ENCODE assay signal across 1 cellular context in genomic region chr11:94593030-94593429, GRCh38.
TF ChIP-seq lines count a peak whose summit lies in the region.

No MANE protein-coding gene starts in this region.

TF ChIP-seq in GM12878, 131 proteins besides CTCF, POLR2A, EP300 and RAD21 (continued from another document and continues in another):
- TF ChIP-seq, protein P1, sequence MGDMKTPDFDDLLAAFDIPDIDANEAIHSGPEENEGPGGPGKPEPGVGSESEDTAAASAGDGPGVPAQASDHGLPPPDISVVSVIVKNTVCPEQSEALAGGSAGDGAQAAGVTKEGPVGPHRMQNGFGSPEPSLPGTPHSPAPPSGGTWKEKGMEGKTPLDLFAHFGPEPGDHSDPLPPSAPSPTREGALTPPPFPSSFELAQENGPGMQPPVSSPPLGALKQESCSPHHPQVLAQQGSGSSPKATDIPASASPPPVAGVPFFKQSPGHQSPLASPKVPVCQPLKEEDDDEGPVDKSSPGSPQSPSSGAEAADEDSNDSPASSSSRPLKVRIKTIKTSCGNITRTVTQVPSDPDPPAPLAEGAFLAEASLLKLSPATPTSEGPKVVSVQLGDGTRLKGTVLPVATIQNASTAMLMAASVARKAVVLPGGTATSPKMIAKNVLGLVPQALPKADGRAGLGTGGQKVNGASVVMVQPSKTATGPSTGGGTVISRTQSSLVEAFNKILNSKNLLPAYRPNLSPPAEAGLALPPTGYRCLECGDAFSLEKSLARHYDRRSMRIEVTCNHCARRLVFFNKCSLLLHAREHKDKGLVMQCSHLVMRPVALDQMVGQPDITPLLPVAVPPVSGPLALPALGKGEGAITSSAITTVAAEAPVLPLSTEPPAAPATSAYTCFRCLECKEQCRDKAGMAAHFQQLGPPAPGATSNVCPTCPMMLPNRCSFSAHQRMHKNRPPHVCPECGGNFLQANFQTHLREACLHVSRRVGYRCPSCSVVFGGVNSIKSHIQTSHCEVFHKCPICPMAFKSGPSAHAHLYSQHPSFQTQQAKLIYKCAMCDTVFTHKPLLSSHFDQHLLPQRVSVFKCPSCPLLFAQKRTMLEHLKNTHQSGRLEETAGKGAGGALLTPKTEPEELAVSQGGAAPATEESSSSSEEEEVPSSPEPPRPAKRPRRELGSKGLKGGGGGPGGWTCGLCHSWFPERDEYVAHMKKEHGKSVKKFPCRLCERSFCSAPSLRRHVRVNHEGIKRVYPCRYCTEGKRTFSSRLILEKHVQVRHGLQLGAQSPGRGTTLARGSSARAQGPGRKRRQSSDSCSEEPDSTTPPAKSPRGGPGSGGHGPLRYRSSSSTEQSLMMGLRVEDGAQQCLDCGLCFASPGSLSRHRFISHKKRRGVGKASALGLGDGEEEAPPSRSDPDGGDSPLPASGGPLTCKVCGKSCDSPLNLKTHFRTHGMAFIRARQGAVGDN (IDR thresholded peaks at IDR 0.05): no peak
- TF ChIP-seq, protein P2, sequence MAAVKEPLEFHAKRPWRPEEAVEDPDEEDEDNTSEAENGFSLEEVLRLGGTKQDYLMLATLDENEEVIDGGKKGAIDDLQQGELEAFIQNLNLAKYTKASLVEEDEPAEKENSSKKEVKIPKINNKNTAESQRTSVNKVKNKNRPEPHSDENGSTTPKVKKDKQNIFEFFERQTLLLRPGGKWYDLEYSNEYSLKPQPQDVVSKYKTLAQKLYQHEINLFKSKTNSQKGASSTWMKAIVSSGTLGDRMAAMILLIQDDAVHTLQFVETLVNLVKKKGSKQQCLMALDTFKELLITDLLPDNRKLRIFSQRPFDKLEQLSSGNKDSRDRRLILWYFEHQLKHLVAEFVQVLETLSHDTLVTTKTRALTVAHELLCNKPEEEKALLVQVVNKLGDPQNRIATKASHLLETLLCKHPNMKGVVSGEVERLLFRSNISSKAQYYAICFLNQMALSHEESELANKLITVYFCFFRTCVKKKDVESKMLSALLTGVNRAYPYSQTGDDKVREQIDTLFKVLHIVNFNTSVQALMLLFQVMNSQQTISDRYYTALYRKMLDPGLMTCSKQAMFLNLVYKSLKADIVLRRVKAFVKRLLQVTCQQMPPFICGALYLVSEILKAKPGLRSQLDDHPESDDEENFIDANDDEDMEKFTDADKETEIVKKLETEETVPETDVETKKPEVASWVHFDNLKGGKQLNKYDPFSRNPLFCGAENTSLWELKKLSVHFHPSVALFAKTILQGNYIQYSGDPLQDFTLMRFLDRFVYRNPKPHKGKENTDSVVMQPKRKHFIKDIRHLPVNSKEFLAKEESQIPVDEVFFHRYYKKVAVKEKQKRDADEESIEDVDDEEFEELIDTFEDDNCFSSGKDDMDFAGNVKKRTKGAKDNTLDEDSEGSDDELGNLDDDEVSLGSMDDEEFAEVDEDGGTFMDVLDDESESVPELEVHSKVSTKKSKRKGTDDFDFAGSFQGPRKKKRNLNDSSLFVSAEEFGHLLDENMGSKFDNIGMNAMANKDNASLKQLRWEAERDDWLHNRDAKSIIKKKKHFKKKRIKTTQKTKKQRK (IDR thresholded peaks at IDR 0.05; ENCODE audit: low read depth, low read length): no peak
- TF ChIP-seq SMAD1 (IDR thresholded peaks at IDR 0.05; ENCODE audit: low read depth, partially characterized antibody) (no peak), REST (IDR thresholded peaks at IDR 0.05; ENCODE audit: low read depth, low read length) (no peak), PKNOX1 (IDR thresholded peaks at IDR 0.05) (no peak), MTA2 (IDR thresholded peaks at IDR 0.05; ENCODE audit: low read depth) (peak; percentile 59; the same call in 1 of the 2 replicates), KLF5 (IDR thresholded peaks at IDR 0.05; ENCODE audit: partially characterized antibody) (no peak), MYC (IDR thresholded peaks at IDR 0.05; ENCODE audit: insufficient read depth, insufficient read length, insufficient replicate concordance, low read length, severe bottlenecking) (no peak), HSF1 (IDR thresholded peaks at IDR 0.05; ENCODE audit: low read depth, low read length) (no peak), HDAC6 (IDR thresholded peaks at IDR 0.05; ENCODE audit: unreplicated experiment) (no peak), JUNB (IDR thresholded peaks at IDR 0.05) (peak; percentile 73), ATF7 (IDR thresholded peaks at IDR 0.05; ENCODE audit: low read depth) (peak; percentile 86), SMC3 (IDR thresholded peaks at IDR 0.05; ENCODE audit: borderline replicate concordance, low read length) (no peak), EZH2 (IDR thresholded peaks at IDR 0.05; ENCODE audit: borderline replicate concordance, control insufficient read depth, low read depth, low read length) (no peak), JUND (IDR thresholded peaks at IDR 0.05; ENCODE audit: low read depth, low read length) (no peak), STAT3 (IDR thresholded peaks at IDR 0.05; ENCODE audit: low read depth, low read length) (no peak), CHD4 (IDR thresholded peaks at IDR 0.05) (no peak), EED (IDR thresholded peaks at IDR 0.05; ENCODE audit: low read depth) (peak; percentile 33; the same call in 1 of the 2 replicates), TAF1 (IDR thresholded peaks at IDR 0.05; ENCODE audit: borderline replicate concordance, low read depth, low read length) (no peak), SREBF2 (IDR thresholded peaks at IDR 0.05; ENCODE audit: low read length) (no peak), MYB (IDR thresholded peaks at IDR 0.05; ENCODE audit: borderline replicate concordance, low read depth, low read length) (no peak), CREM (IDR thresholded peaks at IDR 0.05; ENCODE audit: low read depth) (peak; percentile 61), MEF2A (IDR thresholded peaks at IDR 0.05; ENCODE audit: insufficient read depth, low read depth, low read length) (0 out of 2 replicates have a peak, but pooled peaks have one; percentile 10), NR2F1 (conservative IDR thresholded peaks at IDR 0.05) (no peak), SPI1 (IDR thresholded peaks at IDR 0.05; ENCODE audit: borderline replicate concordance, insufficient read depth, low read depth, low read length) (no peak), GABPA (IDR thresholded peaks at IDR 0.05; ENCODE audit: low read depth) (no peak), FOXM1 (IDR thresholded peaks at IDR 0.05; ENCODE audit: low read depth, low read length) (peak; percentile 42; the same call in 1 of the 2 replicates), TCF12 (IDR thresholded peaks at IDR 0.05; ENCODE audit: low read depth, low read length) (peak; percentile 73; the same call in 1 of the 2 replicates)
- TF ChIP-seq, protein P3, sequence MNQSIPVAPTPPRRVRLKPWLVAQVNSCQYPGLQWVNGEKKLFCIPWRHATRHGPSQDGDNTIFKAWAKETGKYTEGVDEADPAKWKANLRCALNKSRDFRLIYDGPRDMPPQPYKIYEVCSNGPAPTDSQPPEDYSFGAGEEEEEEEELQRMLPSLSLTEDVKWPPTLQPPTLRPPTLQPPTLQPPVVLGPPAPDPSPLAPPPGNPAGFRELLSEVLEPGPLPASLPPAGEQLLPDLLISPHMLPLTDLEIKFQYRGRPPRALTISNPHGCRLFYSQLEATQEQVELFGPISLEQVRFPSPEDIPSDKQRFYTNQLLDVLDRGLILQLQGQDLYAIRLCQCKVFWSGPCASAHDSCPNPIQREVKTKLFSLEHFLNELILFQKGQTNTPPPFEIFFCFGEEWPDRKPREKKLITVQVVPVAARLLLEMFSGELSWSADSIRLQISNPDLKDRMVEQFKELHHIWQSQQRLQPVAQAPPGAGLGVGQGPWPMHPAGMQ (IDR thresholded peaks at IDR 0.05; ENCODE audit: borderline replicate concordance): no peak
- TF ChIP-seq, protein P4, sequence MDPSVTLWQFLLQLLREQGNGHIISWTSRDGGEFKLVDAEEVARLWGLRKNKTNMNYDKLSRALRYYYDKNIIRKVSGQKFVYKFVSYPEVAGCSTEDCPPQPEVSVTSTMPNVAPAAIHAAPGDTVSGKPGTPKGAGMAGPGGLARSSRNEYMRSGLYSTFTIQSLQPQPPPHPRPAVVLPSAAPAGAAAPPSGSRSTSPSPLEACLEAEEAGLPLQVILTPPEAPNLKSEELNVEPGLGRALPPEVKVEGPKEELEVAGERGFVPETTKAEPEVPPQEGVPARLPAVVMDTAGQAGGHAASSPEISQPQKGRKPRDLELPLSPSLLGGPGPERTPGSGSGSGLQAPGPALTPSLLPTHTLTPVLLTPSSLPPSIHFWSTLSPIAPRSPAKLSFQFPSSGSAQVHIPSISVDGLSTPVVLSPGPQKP (IDR thresholded peaks at IDR 0.05; ENCODE audit: low read depth, low read length): no peak
- TF ChIP-seq, protein P5, sequence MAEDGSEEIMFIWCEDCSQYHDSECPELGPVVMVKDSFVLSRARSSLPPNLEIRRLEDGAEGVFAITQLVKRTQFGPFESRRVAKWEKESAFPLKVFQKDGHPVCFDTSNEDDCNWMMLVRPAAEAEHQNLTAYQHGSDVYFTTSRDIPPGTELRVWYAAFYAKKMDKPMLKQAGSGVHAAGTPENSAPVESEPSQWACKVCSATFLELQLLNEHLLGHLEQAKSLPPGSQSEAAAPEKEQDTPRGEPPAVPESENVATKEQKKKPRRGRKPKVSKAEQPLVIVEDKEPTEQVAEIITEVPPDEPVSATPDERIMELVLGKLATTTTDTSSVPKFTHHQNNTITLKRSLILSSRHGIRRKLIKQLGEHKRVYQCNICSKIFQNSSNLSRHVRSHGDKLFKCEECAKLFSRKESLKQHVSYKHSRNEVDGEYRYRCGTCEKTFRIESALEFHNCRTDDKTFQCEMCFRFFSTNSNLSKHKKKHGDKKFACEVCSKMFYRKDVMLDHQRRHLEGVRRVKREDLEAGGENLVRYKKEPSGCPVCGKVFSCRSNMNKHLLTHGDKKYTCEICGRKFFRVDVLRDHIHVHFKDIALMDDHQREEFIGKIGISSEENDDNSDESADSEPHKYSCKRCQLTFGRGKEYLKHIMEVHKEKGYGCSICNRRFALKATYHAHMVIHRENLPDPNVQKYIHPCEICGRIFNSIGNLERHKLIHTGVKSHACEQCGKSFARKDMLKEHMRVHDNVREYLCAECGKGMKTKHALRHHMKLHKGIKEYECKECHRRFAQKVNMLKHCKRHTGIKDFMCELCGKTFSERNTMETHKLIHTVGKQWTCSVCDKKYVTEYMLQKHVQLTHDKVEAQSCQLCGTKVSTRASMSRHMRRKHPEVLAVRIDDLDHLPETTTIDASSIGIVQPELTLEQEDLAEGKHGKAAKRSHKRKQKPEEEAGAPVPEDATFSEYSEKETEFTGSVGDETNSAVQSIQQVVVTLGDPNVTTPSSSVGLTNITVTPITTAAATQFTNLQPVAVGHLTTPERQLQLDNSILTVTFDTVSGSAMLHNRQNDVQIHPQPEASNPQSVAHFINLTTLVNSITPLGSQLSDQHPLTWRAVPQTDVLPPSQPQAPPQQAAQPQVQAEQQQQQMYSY (CRISPR knock-in tag; IDR thresholded peaks at IDR 0.05): no peak
